Comparison of ENCODE assay signal across 8 cellular contexts in the genomic region with DNA sequence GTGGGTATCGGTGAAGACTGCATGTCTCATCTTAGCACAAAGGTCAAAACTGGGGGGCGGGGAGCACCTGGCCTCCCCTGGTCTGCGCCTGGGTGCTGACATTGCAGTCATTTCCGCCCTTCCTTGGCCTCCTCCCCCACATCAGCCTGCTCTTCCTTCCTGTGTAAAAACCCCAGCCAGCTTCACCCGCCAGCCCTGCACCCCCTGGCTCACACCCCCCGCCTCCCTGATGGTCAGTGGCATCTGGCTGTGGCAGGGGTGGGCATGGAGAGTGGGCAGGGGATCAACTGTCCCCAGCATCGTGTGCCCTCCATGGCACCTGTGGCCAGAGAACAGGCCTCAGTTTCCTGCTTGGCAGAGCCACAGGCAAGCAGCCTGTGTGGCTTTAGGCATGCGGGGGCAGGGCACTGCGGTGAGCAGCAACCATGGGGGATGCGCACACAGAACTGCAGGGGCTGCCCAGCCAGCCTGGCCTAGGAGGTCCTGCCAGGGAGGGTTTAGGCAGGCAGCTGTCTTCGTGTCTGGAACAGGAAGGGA. TPM values are rescaled to one million over a fixed set of nuclear protein-coding genes. Genes with fewer than 3 reads are reported as not detected.
A peak's percentile ranks its signal among the peaks of the same experiment; 100 is the strongest.
DNase-seq lines count a peak whose midpoint lies in the region; ATAC-seq lines count a peak whose summit lies in the region.

No MANE protein-coding gene starts in this region.

- H3K9me3 ChIP-seq in skeletal muscle satellite cell (replicated peaks; ENCODE audit: low read length), result no peaks in the 10 kb centered on the region

- H3K9ac ChIP-seq in skeletal muscle satellite cell (ENCODE audit: low read depth, low read length), result peak overlapping the region; percentile 49

- H3K4me3 ChIP-seq in skeletal muscle satellite cell (ENCODE audit: low read length), result peak overlapping the region; percentile 44

- H3K4me1 ChIP-seq in skeletal muscle satellite cell (ENCODE audit: control insufficient read depth, insufficient read depth, low read length), result peaks cover 88% of the 10 kb centered on the region

- no peaks in the 10 kb centered on the region for H3K27me3 ChIP-seq in skeletal muscle satellite cell (ENCODE audit: control insufficient read depth, insufficient read depth, low read length)

- ATAC-seq in GM19351 (IDR thresholded peaks at IDR 0.05; ENCODE audit: unreplicated experiment) (peak; percentile 84), HG03457 (IDR thresholded peaks at IDR 0.05; ENCODE audit: unreplicated experiment) (peak; percentile 75)

- H3K4me2 ChIP-seq in skeletal muscle satellite cell (ENCODE audit: low read length), result peak overlapping the region; percentile 68

- DNase-seq in activated CD4-positive, CD25-positive, alpha-beta regulatory T cell treated with anti-CD3 and anti-CD28 coated beads, Interleukin-2, amount 50 U/mL, for 72 hours, result peak; percentile 82
- peak; percentile 77 for DNase-seq in effector CD4-positive, alpha-beta T cell
- DNase-seq in NCI-H446 (lab: John Stamatoyannopoulos, UW), result no peak
- DNase-seq in NCI-H2171 (lab: John Stamatoyannopoulos, UW), result no peak
- DNase-seq in OCI-M1 (lab: John Stamatoyannopoulos, UW), result no peak

- H3K36me3 ChIP-seq in skeletal muscle satellite cell (ENCODE audit: insufficient read depth, low read length), result peaks cover 64% of the 10 kb centered on the region

RNA-seq across cellular contexts. Expression of gene LASP1, which starts 29.0 kb away (rescaled TPM):
- total RNA-seq in skeletal muscle satellite cell (2012; rRNA removed), result 172 and 203 TPM in 2 replicates

RNA-seq across cellular contexts. Expression of gene RPL23, which starts 45.4 kb away (rescaled TPM):
- total RNA-seq in skeletal muscle satellite cell (2012; rRNA removed), result 1,089 and 1,655 TPM in 2 replicates

Comparison
In these comparisons a context has a peak if more than half of its experiments do, and no peak if none do; other contexts are left out.
1. DNase-seq: peak in activated CD4-positive, CD25-positive, alpha-beta regulatory T cell treated with anti-CD3 and anti-CD28 coated beads, Interleukin-2, amount 50 U/mL, for 72 hours (single experiment) and effector CD4-positive, alpha-beta T cell (single experiment); none in NCI-H446 (0 of 2), NCI-H2171 (single experiment) and OCI-M1 (single experiment).